ENCODE assay signal across 1 cellular context in genomic region chr1:14944471-14944981, GRCh38.
TF ChIP-seq lines count a peak whose summit lies in the region.

No MANE protein-coding gene starts in this region.

TF ChIP-seq in HepG2, 621 proteins besides CTCF, POLR2A, EP300 and RAD21 (continued from another document):
- TF ChIP-seq ZNF687 (CRISPR knock-in tag; IDR thresholded peaks at IDR 0.05) (0 out of 2 replicates have a peak, but pooled peaks have one; percentile 18), MAFF (IDR thresholded peaks at IDR 0.05; ENCODE audit: low read depth, low read length) (peak; percentile 47), MAFK (conservative IDR thresholded peaks at IDR 0.05 in 1 of 2, IDR thresholded peaks at IDR 0.05 in 1 of 2; ENCODE audit: low read length in 2 of 2) (peak; percentile 53 to 77; a peak in 3 of 4 replicates), ELF3 (CRISPR knock-in tag; IDR thresholded peaks at IDR 0.05) (no peak), ZNF737 (CRISPR knock-in tag; IDR thresholded peaks at IDR 0.05; ENCODE audit: borderline replicate concordance) (no peak)
